In genomic region chr16:58384437-58385055, GRCh38 we compare ENCODE assay signal across 20 cellular contexts. TPM values are rescaled to one million over a fixed set of nuclear protein-coding genes. Genes with fewer than 3 reads are reported as not detected.
DNase-seq lines count a peak whose midpoint lies in the region; ATAC-seq and TF ChIP-seq lines count a peak whose summit lies in the region.
"Had no signal": no experiment of that assay in that cellular context is flagged by ENCODE, and none has a peak within 500 bp of the region (broad histone marks: within the 10 kb centered on the region; RNA-seq: fewer than 3 reads in every experiment).

No MANE protein-coding gene starts in this region.

- DNase-seq in AML-193 (lab: John Stamatoyannopoulos, UW) (peak; percentile 72 to 80), NOMO-1 treated with dmso at 0.1 percent for 144 hours (lab: John Stamatoyannopoulos, UW; ENCODE audit: unreplicated experiment) (peak; percentile 97), epithelial cell of esophagus (ENCODE audit: low read depth) (peak; percentile 97), DMS153 treated with DMSO at 0.1 percent for 48 hours (lab: John Stamatoyannopoulos, UW; ENCODE audit: unreplicated experiment) (no peak), NCI-H748 (lab: John Stamatoyannopoulos, UW; ENCODE audit: unreplicated experiment) (no peak)
- DNase-seq: activated naive CD8-positive, alpha-beta T cell treated with anti-CD3 and anti-CD28 coated beads for 36 hours; activated T-cell treated with anti-CD3 and anti-CD28 coated beads, Interleukin-2, amount 50 U/mL, for 48 hours; DND-41; H9; left lung; NCI-H1092 treated with DMSO at 0.1 percent for 48 hours; OCI-M1; SJCRH30; tibial artery had no signal

- H3K27ac ChIP-seq in gastroesophageal sphincter: no peak overlapping the region
- H3K27ac ChIP-seq: C4-2B, left lung, SJCRH30, tibial artery had no signal

- ATAC-seq in HG02610 (IDR thresholded peaks at IDR 0.05; ENCODE audit: unreplicated experiment): peak; percentile 48
- ATAC-seq in gastroesophageal sphincter: no peak
- ATAC-seq in GM19035 (IDR thresholded peaks at IDR 0.05; ENCODE audit: unreplicated experiment): no peak
- ATAC-seq: activated CD4-positive, CD25-positive, alpha-beta regulatory T cell treated with anti-CD3 and anti-CD28 coated beads, Interleukin-2, amount 50 U/mL, for 24 hours; left lung; stimulated activated effector memory CD8-positive, alpha-beta T cell treated with anti-CD3 and anti-CD28 coated beads, Interleukin-12 subunit alpha, Interleukin-12 subunit beta, amount 100 ng/mL, for 72 hours had no signal

- no peak overlapping the region for H3K4me3 ChIP-seq in epithelial cell of esophagus (ENCODE audit: low read length)
- H3K4me3 ChIP-seq in gastroesophageal sphincter: no peak overlapping the region
- H3K4me3 ChIP-seq: left lung, SJCRH30, tibial artery had no signal

- no peaks in the 10 kb centered on the region for H3K9me3 ChIP-seq in gastroesophageal sphincter
- H3K9me3 ChIP-seq: left lung, SJCRH30, tibial artery had no signal

- H3K4me1 ChIP-seq in gastroesophageal sphincter: no peaks in the 10 kb centered on the region
- H3K4me1 ChIP-seq: left lung, SJCRH30, tibial artery had no signal

- TF ChIP-seq EP300 in gastroesophageal sphincter (IDR thresholded peaks at IDR 0.05): no peak

- peaks cover 9% of the 10 kb centered on the region for H3K27me3 ChIP-seq in gastroesophageal sphincter
- H3K27me3 ChIP-seq: left lung, SJCRH30 had no signal

- TF ChIP-seq POLR2A in gastroesophageal sphincter (IDR thresholded peaks at IDR 0.05): no peak

- no peak for TF ChIP-seq CTCF in epithelial cell of esophagus (IDR thresholded peaks at IDR 0.05; ENCODE audit: insufficient read depth, low read depth, low read length, missing control alignments)
- TF ChIP-seq CTCF in gastroesophageal sphincter (IDR thresholded peaks at IDR 0.05): no peak

- no peaks in the 10 kb centered on the region for H3K36me3 ChIP-seq in gastroesophageal sphincter
- H3K36me3 ChIP-seq: left lung, SJCRH30, tibial artery had no signal

- 81 to 100% methylated on average over 2 of the region's 5 CpGs for WGBS in gastroesophageal sphincter (ENCODE audit: low coverage in 1 of 2), 2 donors

RNA-seq across cellular contexts. Expression of gene GINS3, which starts 7.7 kb away (rescaled TPM):
- total RNA-seq in gastroesophageal sphincter: 1 to 10 TPM; 1.7 to 2.8 (median 2.4) TPM

Comparison
In these comparisons a context has a peak if more than half of its experiments do, and no peak if none do; other contexts are left out.
1. DNase-seq: peak in AML-193 (2 of 2), NOMO-1 treated with dmso at 0.1 percent for 144 hours (single experiment) and epithelial cell of esophagus (single experiment); none in DMS153 treated with DMSO at 0.1 percent for 48 hours (single experiment) and NCI-H748 (single experiment).